Comparison of ENCODE assay signal across 1 cellular context in the genomic region with DNA sequence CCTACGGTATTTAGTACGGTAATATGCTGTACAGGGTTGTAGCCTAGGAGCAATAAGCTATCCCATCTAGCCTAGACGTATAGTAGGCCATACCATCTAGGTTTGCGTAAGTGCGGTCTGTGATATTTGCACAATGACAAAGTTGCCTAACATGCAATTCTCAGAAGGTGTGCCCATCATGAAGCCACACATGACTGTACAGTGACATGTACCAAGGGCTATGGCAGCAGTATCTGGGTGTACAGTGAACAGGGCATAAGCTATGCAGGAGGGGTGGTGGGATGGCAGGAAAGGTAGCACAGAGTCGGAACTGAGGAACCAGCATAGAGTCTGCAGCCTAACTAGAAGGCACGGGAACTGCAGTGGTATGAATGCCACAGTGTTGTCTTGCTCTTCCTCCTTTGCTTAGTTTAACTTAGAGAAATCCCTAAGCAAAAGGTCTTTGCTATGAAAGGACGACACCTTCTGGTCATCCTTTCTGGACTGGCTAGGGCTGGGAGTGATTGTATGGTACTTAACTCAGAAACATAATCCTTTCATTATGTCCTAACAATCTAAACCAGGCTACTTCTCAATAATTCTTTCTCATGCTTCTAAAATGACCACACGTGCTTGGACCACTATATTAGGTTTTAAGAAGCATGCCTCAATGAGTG.
TF ChIP-seq lines count a peak whose summit lies in the region.

No MANE protein-coding gene starts in this region.

TF ChIP-seq in SK-N-SH treated with all-trans-retinoic acid at 6 μM for 48 hours, 23 proteins besides CTCF, POLR2A, EP300 and RAD21 (continued from another document):
- TF ChIP-seq, protein P1, sequence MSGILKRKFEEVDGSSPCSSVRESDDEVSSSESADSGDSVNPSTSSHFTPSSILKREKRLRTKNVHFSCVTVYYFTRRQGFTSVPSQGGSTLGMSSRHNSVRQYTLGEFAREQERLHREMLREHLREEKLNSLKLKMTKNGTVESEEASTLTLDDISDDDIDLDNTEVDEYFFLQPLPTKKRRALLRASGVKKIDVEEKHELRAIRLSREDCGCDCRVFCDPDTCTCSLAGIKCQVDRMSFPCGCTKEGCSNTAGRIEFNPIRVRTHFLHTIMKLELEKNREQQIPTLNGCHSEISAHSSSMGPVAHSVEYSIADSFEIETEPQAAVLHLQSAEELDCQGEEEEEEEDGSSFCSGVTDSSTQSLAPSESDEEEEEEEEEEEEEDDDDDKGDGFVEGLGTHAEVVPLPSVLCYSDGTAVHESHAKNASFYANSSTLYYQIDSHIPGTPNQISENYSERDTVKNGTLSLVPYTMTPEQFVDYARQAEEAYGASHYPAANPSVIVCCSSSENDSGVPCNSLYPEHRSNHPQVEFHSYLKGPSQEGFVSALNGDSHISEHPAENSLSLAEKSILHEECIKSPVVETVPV (CRISPR knock-in tag; IDR thresholded peaks at IDR 0.05) = no peak
- TF ChIP-seq OSR1 (CRISPR knock-in tag; IDR thresholded peaks at IDR 0.05) = no peak
- TF ChIP-seq TOX (CRISPR knock-in tag; IDR thresholded peaks at IDR 0.05; ENCODE audit: borderline replicate concordance) = no peak
TF ChIP-seq in SK-N-SH treated with all-trans-retinoic acid at 6 μM for 48 hours: peak in this region for 0.
